Comparison of ENCODE assay signal across 2 cellular contexts in the genomic region with DNA sequence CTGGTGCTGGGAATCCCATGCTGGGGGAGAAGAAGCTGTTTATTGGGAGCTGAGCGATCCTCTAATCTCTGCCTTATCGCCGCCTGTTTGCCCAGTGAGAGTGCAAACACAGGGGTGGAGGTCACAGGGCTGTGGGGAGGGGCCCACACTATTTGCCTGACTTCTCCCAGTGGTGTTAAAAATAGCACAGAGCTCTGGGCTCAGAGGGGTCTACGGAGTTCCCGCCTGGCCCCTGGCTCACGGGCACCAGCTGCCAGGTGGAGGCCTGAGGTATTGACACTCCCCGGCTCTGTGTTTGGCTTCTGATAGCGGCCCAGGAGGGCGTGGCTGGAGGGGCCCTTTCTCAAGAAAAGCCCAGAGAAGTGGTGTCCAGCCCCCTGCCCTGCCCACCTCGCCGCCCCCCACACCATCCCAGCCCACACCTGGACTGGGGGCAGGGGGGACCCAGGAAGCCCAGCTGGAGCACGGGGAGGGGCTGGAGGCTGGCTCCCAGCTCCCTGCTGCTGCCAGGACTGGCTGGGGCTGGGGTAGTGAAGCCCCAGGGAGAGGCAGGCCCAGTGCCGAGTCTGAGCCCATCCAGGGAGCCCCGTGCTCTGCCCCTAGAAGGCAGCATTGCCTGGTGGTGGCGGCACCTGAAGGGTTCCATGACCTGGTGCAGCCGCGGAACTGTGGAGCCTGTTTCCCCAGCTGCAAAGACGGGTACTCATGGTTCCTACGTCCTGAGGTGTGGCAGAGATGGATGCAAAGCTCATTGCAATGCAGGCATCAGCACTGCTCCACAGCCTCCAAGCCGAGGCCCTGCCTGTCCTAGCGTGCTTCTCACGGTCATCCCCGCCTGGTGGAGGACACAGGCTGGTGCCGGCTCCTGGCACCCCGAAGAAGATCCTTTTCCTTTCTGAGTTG.
TF ChIP-seq lines count a peak whose summit lies in the region.

No MANE protein-coding gene starts in this region.

TF ChIP-seq in HEK293, 187 proteins besides CTCF, POLR2A, EP300 and RAD21:
- peak; percentile 47; the same call in 1 of the 2 replicates for TF ChIP-seq ZIC2 (tag by site-specific recombination; IDR thresholded peaks at IDR 0.05)
- TF ChIP-seq ZFP41 (tag by site-specific recombination; IDR thresholded peaks at IDR 0.05; ENCODE audit: borderline replicate concordance), result no peak
- 0 out of 2 replicates have a peak, but pooled peaks have one; percentile 27 for TF ChIP-seq ZBTB48 (tag by site-specific recombination; IDR thresholded peaks at IDR 0.05)
- TF ChIP-seq GLIS2 (tag by site-specific recombination; IDR thresholded peaks at IDR 0.05), result 0 out of 2 replicates have a peak, but pooled peaks have one; percentile 15
- peak; percentile 73 for TF ChIP-seq ZNF335 (tag by site-specific recombination; conservative IDR thresholded peaks at IDR 0.05)
- TF ChIP-seq ZFHX2 (tag by site-specific recombination; conservative IDR thresholded peaks at IDR 0.05), result 0 out of 2 replicates have a peak, but pooled peaks have one; percentile 11
- no peak for TF ChIP-seq ZNF660 (tag by site-specific recombination; IDR thresholded peaks at IDR 0.05)

TF ChIP-seq in HepG2, 621 proteins besides CTCF, POLR2A, EP300 and RAD21 (continues in another document):
- TF ChIP-seq ZXDC (CRISPR knock-in tag; IDR thresholded peaks at IDR 0.05) (0 out of 2 replicates have a peak, but pooled peaks have one; percentile 54), ZNF441 (CRISPR knock-in tag; IDR thresholded peaks at IDR 0.05; ENCODE audit: borderline replicate concordance) (0 out of 2 replicates have a peak, but pooled peaks have one; percentile 31), ZC3H4 (CRISPR knock-in tag; IDR thresholded peaks at IDR 0.05; ENCODE audit: borderline replicate concordance) (no peak), MXI1 (IDR thresholded peaks at IDR 0.05; ENCODE audit: borderline replicate concordance, low read depth, low read length) (peak; percentile 40; the same call in 1 of the 3 replicates), ZFP62 (CRISPR knock-in tag; IDR thresholded peaks at IDR 0.05) (no peak), HDAC1 (CRISPR knock-in tag; IDR thresholded peaks at IDR 0.05) (peak; percentile 87), NFE2 (CRISPR knock-in tag; IDR thresholded peaks at IDR 0.05) (no peak), SRSF4 (IDR thresholded peaks at IDR 0.05; ENCODE audit: low read depth, low read length, poor library complexity, severe bottlenecking) (no peak), MYC (CRISPR knock-in tag; IDR thresholded peaks at IDR 0.05; ENCODE audit: borderline replicate concordance) (peak; percentile 57; the same call in 1 of the 2 replicates), ZNF350 (CRISPR knock-in tag; IDR thresholded peaks at IDR 0.05; ENCODE audit: borderline replicate concordance, low read depth) (peak; percentile 56; the same call in 1 of the 2 replicates), RNF2 (conservative IDR thresholded peaks at IDR 0.05; ENCODE audit: low read depth) (0 out of 2 replicates have a peak, but pooled peaks have one; percentile 26), HMG20A (CRISPR knock-in tag; IDR thresholded peaks at IDR 0.05; ENCODE audit: borderline replicate concordance) (peak; percentile 100), GATA4 (IDR thresholded peaks at IDR 0.05; ENCODE audit: borderline replicate concordance, low read depth) (peak; percentile 98), FOSL2 (CRISPR knock-in tag; IDR thresholded peaks at IDR 0.05) (peak; percentile 75), KLF12 (CRISPR knock-in tag; IDR thresholded peaks at IDR 0.05; ENCODE audit: borderline replicate concordance) (peak; percentile 83; the same call in 1 of the 2 replicates), NFAT5 (CRISPR knock-in tag; IDR thresholded peaks at IDR 0.05) (peak; percentile 52; the same call in 1 of the 2 replicates), HOXA3 (CRISPR knock-in tag; IDR thresholded peaks at IDR 0.05) (peak; percentile 80), SIX1 (CRISPR knock-in tag; IDR thresholded peaks at IDR 0.05; ENCODE audit: borderline replicate concordance) (peak; percentile 57; the same call in 1 of the 2 replicates), ZFP36 (IDR thresholded peaks at IDR 0.05; ENCODE audit: borderline replicate concordance, low read depth, low read length, partially characterized antibody) (peak; percentile 66), GZF1 (CRISPR knock-in tag; IDR thresholded peaks at IDR 0.05) (no peak), ZNF724P (CRISPR knock-in tag; IDR thresholded peaks at IDR 0.05; ENCODE audit: borderline replicate concordance) (no peak), FOXP1 (IDR thresholded peaks at IDR 0.05) (no peak), FOXP1 (CRISPR knock-in tag; IDR thresholded peaks at IDR 0.05) (peak; percentile 91), HDAC2 (CRISPR knock-in tag; IDR thresholded peaks at IDR 0.05) (peak; percentile 99), ZNF788 (CRISPR knock-in tag; IDR thresholded peaks at IDR 0.05; ENCODE audit: borderline replicate concordance) (peak; percentile 84; the same call in 1 of the 2 replicates), GATAD2A (CRISPR knock-in tag; IDR thresholded peaks at IDR 0.05) (peak; percentile 80), GATAD1 (CRISPR knock-in tag; IDR thresholded peaks at IDR 0.05) (0 out of 2 replicates have a peak, but pooled peaks have one; percentile 51), KDM2A (CRISPR knock-in tag; IDR thresholded peaks at IDR 0.05; ENCODE audit: borderline replicate concordance, low read depth) (peak; percentile 71), DMTF1 (CRISPR knock-in tag; IDR thresholded peaks at IDR 0.05) (no peak), ZSCAN9 (CRISPR knock-in tag; IDR thresholded peaks at IDR 0.05; ENCODE audit: borderline replicate concordance) (peak; percentile 93), EED (CRISPR knock-in tag; IDR thresholded peaks at IDR 0.05) (no peak), MAZ (IDR thresholded peaks at IDR 0.05; ENCODE audit: borderline replicate concordance, low read depth, low read length) (0 out of 2 replicates have a peak, but pooled peaks have one; percentile 30), MAZ (CRISPR knock-in tag; IDR thresholded peaks at IDR 0.05; ENCODE audit: low read depth) (peak; percentile 81), RFXANK (CRISPR knock-in tag; IDR thresholded peaks at IDR 0.05) (peak; percentile 71; the same call in 1 of the 2 replicates), SP1 (IDR thresholded peaks at IDR 0.05) (no peak), SP1 (CRISPR knock-in tag; IDR thresholded peaks at IDR 0.05) (peak; percentile 57; the same call in 1 of the 2 replicates), ZNF746 (CRISPR knock-in tag; IDR thresholded peaks at IDR 0.05) (peak; percentile 74; the same call in 1 of the 2 replicates), NR2F6 (IDR thresholded peaks at IDR 0.05) (peak; percentile 99), NR2F6 (CRISPR knock-in tag; IDR thresholded peaks at IDR 0.05) (peak; percentile 99), ARHGAP35 (CRISPR knock-in tag; IDR thresholded peaks at IDR 0.05; ENCODE audit: borderline replicate concordance) (0 out of 2 replicates have a peak, but pooled peaks have one; percentile 11), ZNF3 (CRISPR knock-in tag; IDR thresholded peaks at IDR 0.05) (no peak), MED13 (CRISPR knock-in tag; IDR thresholded peaks at IDR 0.05) (0 out of 2 replicates have a peak, but pooled peaks have one; percentile 63), ZFX (CRISPR knock-in tag; IDR thresholded peaks at IDR 0.05; ENCODE audit: low read depth) (peak; percentile 36), KDM4B (CRISPR knock-in tag; IDR thresholded peaks at IDR 0.05) (peak; percentile 59; the same call in 1 of the 2 replicates), NKX3-1 (CRISPR knock-in tag; IDR thresholded peaks at IDR 0.05) (peak; percentile 70; the same call in 1 of the 2 replicates), ETV5 (CRISPR knock-in tag; IDR thresholded peaks at IDR 0.05; ENCODE audit: borderline replicate concordance) (peak; percentile 69; the same call in 1 of the 2 replicates), ZNF446 (CRISPR knock-in tag; IDR thresholded peaks at IDR 0.05) (no peak), ZNF614 (CRISPR knock-in tag; IDR thresholded peaks at IDR 0.05; ENCODE audit: borderline replicate concordance) (0 out of 2 replicates have a peak, but pooled peaks have one; percentile 37), ZNF572 (CRISPR knock-in tag; IDR thresholded peaks at IDR 0.05) (no peak), SIN3A (IDR thresholded peaks at IDR 0.05; ENCODE audit: borderline replicate concordance, low read depth, low read length) (0 out of 2 replicates have a peak, but pooled peaks have one; percentile 49), SALL1 (CRISPR knock-in tag; IDR thresholded peaks at IDR 0.05) (peak; percentile 86; the same call in 1 of the 2 replicates), KMT2B (CRISPR knock-in tag; IDR thresholded peaks at IDR 0.05) (peak; percentile 32; the same call in 1 of the 2 replicates)
- TF ChIP-seq, protein P1, sequence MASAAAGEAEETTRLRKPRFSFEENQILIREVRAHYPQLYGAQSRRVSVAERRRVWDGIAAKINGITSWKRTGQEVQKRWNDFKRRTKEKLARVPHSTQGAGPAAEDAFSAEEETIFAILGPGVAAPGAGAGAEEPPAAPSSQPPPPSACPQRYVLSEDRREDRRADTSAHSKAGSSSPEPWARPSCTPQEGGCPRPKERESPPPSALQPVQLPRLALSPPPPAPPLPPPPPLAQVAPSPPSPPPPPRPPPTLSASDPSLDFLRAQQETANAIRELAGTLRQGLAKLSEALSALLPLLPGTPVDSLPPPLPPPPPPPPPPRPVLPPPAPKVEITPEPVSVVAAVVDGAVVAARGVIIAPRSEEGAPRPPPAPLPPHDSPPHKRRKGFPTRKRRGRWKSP (CRISPR knock-in tag; IDR thresholded peaks at IDR 0.05), result peak; percentile 65; the same call in 1 of the 2 replicates
